11 cellular contexts compared by ENCODE assay signal in the genomic region with DNA sequence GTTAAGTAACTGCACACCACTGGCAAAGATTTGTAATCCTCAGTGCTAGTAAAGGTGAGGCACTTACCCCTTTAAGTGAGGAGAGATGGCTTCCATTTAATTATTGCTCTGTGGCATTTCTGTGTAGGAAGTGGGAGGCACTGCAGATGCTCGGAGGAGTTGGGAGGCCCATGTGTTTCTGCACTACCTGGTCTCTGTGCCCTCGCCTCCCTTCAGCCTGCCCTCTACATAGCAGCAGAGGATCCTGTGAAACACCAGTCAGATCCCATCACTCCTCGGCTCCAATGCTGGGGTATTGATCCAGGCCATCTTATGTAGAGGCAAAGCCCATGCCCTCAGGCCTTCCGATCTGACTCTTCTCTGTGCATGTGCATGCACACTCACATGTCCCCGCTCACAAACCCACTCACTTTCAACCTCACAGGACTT.
A peak's percentile ranks its signal among the peaks of the same experiment; 100 is the strongest.
DNase-seq lines count a peak whose midpoint lies in the region; ATAC-seq and TF ChIP-seq lines count a peak whose summit lies in the region.
"Had no signal": no experiment of that assay in that cellular context is flagged by ENCODE, and none has a peak within 500 bp of the region (broad histone marks: within the 10 kb centered on the region; RNA-seq: fewer than 3 reads in every experiment).

No MANE protein-coding gene starts in this region.

- TF ChIP-seq CTCF in vagina (IDR thresholded peaks at IDR 0.05) = no peak

- intact Hi-C loops in vagina (cut with DNase I) = no loop called here

- peaks cover 60% of the 10 kb centered on the region for H3K4me1 ChIP-seq in vagina

- ATAC-seq in esophagus mucosa = peak; percentile 8
- ATAC-seq in HG02938 (IDR thresholded peaks at IDR 0.05; ENCODE audit: unreplicated experiment) = no peak
- ATAC-seq in HG02852 (IDR thresholded peaks at IDR 0.05; ENCODE audit: unreplicated experiment) = no peak

- DNase-seq in stimulated activated CD4-positive, alpha-beta T cell treated with anti-CD3 and anti-CD28 coated beads, Interleukin-15, amount 100 ng/mL, for 24 hours = peak; percentile 17
- DNase-seq in stimulated activated CD4-positive, alpha-beta T cell treated with anti-CD3 and anti-CD28 coated beads, Interleukin-2, amount 100 ng/mL, for 24 hours = no peak
- DNase-seq in UCSD-AML1 (lab: John Stamatoyannopoulos, UW; ENCODE audit: unreplicated experiment) (peak; percentile 32), vagina (ENCODE audit: extremely low spot score in 2 of 2) (no peak), NCI-H526 (lab: John Stamatoyannopoulos, UW) (no peak)
- DNase-seq: activated gamma-delta T cell had no signal

- H3K9me3 ChIP-seq in vagina = no peaks in the 10 kb centered on the region
- H3K9me3 ChIP-seq: BLaER1 treated with 17β-estradiol and CSF1 and Interleukin-3, amounts not matched to agents 10 nM and 100 nM; esophagus muscularis mucosa had no signal

- no peak for TF ChIP-seq POLR2A in vagina (IDR thresholded peaks at IDR 0.05)

- H3K4me3 ChIP-seq in vagina = peak overlapping the region in 1 of 2 donors; percentile 24
- H3K4me3 ChIP-seq: BLaER1 treated with 17β-estradiol and CSF1 and Interleukin-3, amounts not matched to agents 10 nM and 100 nM had no signal

- H3K27me3 ChIP-seq in vagina = no peaks in the 10 kb centered on the region
- H3K27me3 ChIP-seq: BLaER1 treated with 17β-estradiol and CSF1 and Interleukin-3, amounts not matched to agents 10 nM and 100 nM; esophagus muscularis mucosa had no signal

- peak overlapping the region; percentile 55 for H3K27ac ChIP-seq in vagina
- H3K27ac ChIP-seq: esophagus muscularis mucosa had no signal

- no peaks in the 10 kb centered on the region for H3K36me3 ChIP-seq in vagina
- H3K36me3 ChIP-seq: BLaER1 treated with 17β-estradiol and CSF1 and Interleukin-3, amounts not matched to agents 10 nM and 100 nM; esophagus muscularis mucosa had no signal

Comparison
In these comparisons a context has a peak if more than half of its experiments do, and no peak if none do; other contexts are left out.
1. DNase-seq: peak in stimulated activated CD4-positive, alpha-beta T cell treated with anti-CD3 and anti-CD28 coated beads, Interleukin-15, amount 100 ng/mL, for 24 hours (single experiment) and UCSD-AML1 (single experiment); none in stimulated activated CD4-positive, alpha-beta T cell treated with anti-CD3 and anti-CD28 coated beads, Interleukin-2, amount 100 ng/mL, for 24 hours (0 of 2), vagina (0 of 2) and NCI-H526 (0 of 2).